In genomic region chr3:7876741-7877297, GRCh38 we compare ENCODE assay signal across 10 cellular contexts.
DNase-seq lines count a peak whose midpoint lies in the region; ATAC-seq, FAIRE-seq and TF ChIP-seq lines count a peak whose summit lies in the region.
"Had no signal": no experiment of that assay in that cellular context is flagged by ENCODE, and none has a peak within 500 bp of the region (broad histone marks: within the 10 kb centered on the region; RNA-seq: fewer than 3 reads in every experiment).

No MANE protein-coding gene starts in this region.

- intact Hi-C loops in endothelial cell of umbilical vein (cut with micrococcal nuclease): loop anchor here (1.0 to 10.0 kb wide), 14 partner anchors 143 to 1428 kb away; partner anchors contain the start of gene LMCD1

- H4K20me1 ChIP-seq in endothelial cell of umbilical vein (replicated peaks; ENCODE audit: control insufficient read depth, extremely low read depth, insufficient read depth, low read length): no peaks in the 10 kb centered on the region

- BruUV-seq in endothelial cell of umbilical vein (replicated peaks; lab: Mats Ljungman, UMichigan): no TSS peak

- CTCF ChIA-PET in endothelial cell of umbilical vein (lab: Charles Lee): interaction anchor here (0.5 to 1.7 kb wide), 3 partner anchors 76 to 1583 kb away, joined by 3 to 7 read pairs (median 3); no protein-coding TSS in a partner anchor

- TF ChIP-seq CTCF in endothelial cell of umbilical vein (IDR thresholded peaks at IDR 0.05; ENCODE audit: extremely low read depth in 1 of 2, insufficient read depth in 1 of 2, low read depth in 1 of 2, low read length in 2 of 2) (no peak), GM10266 (IDR thresholded peaks at IDR 0.05; ENCODE audit: control insufficient read depth, insufficient read depth, low read depth, missing control alignments) (no peak)

- peak; percentile 89 for FAIRE-seq in endothelial cell of umbilical vein (lab: Jason Lieb, UNC)
- FAIRE-seq: H54 had no signal

- no peaks in the 10 kb centered on the region for H3K36me3 ChIP-seq in endothelial cell of umbilical vein (ENCODE audit: control insufficient read depth in 2 of 2, extremely low read depth in 1 of 2, insufficient read depth in 2 of 2, low read length in 2 of 2)

- no peaks in the 10 kb centered on the region for H3K27me3 ChIP-seq in endothelial cell of umbilical vein (ENCODE audit: control insufficient read depth in 2 of 2, insufficient read depth in 2 of 2, low read length in 2 of 2)

- no peak overlapping the region for H2AFZ ChIP-seq in endothelial cell of umbilical vein (ENCODE audit: low read depth, low read length)

- DNase-seq in NAMALWA (ENCODE audit: low spot score) (peak; percentile 3), endothelial cell of umbilical vein (ENCODE audit: low read depth, low spot score) (peak; percentile 92), COR-L47 (lab: John Stamatoyannopoulos, UW) (no peak), GM10266 (ENCODE audit: extremely low spot score) (no peak), HK-2 (ENCODE audit: unreplicated experiment) (no peak)
- DNase-seq in activated CD8-positive, alpha-beta memory T cell treated with anti-CD3 and anti-CD28 coated beads for 24 hours: peak; percentile 60
- peak; percentile 8 to 41 (median 36) for DNase-seq in stimulated activated CD4-positive, alpha-beta T cell treated with anti-CD3 and anti-CD28 coated beads, TNF-alpha, amount 100 ng/mL, for 4 hours (ENCODE audit: low read depth in 3 of 3)

- peak overlapping the region; percentile 58 for H3K9ac ChIP-seq in endothelial cell of umbilical vein (replicated peaks; ENCODE audit: extremely low read depth, insufficient read depth, low read length)

- POLR2A ChIA-PET in endothelial cell of umbilical vein (lab: Charles Lee): no interaction called here

- H3K4me2 ChIP-seq in endothelial cell of umbilical vein (ENCODE audit: insufficient read depth, low read length): peak overlapping the region; percentile 48

- peaks cover 40% of the 10 kb centered on the region for H3K4me1 ChIP-seq in endothelial cell of umbilical vein (ENCODE audit: control insufficient read depth, extremely low read depth, insufficient read depth, low read length)

- no peaks in the 10 kb centered on the region for H3K9me1 ChIP-seq in endothelial cell of umbilical vein (replicated peaks; ENCODE audit: control insufficient read depth, extremely low read depth, insufficient read depth, low read length)

- peak; percentile 41 for TF ChIP-seq POLR2A in endothelial cell of umbilical vein (IDR thresholded peaks at IDR 0.05; ENCODE audit: low read depth, low read length)

- H3K4me3 ChIP-seq in endothelial cell of umbilical vein (replicated peaks in 1 of 3; ENCODE audit: insufficient read depth in 1 of 3, low read depth in 1 of 3, low read length in 3 of 3): peak overlapping the region in 1 of 3 experiments; percentile 1

- dilution Hi-C loops in endothelial cell of umbilical vein (cut with MboI; ENCODE audit: extremely low pct_ligation_motif_present, low sequenced_read_pairs): no loop called here

- H3K27ac ChIP-seq in endothelial cell of umbilical vein (ENCODE audit: insufficient read depth, low read depth, low read length): peak overlapping the region; percentile 76
- H3K27ac ChIP-seq: epithelial cell of prostate had no signal

- no peaks in the 10 kb centered on the region for H3K79me2 ChIP-seq in endothelial cell of umbilical vein (ENCODE audit: control insufficient read depth, insufficient read depth, low read length)

- no peaks in the 10 kb centered on the region for H3K9me3 ChIP-seq in endothelial cell of umbilical vein (replicated peaks; ENCODE audit: control insufficient read depth, insufficient read depth, low read length)

- no peak for ATAC-seq in HG02884 (IDR thresholded peaks at IDR 0.05; ENCODE audit: unreplicated experiment)

TF ChIP-seq in endothelial cell of umbilical vein, 7 proteins besides CTCF, POLR2A, EP300 and RAD21:
- no peak for TF ChIP-seq EZH2 (IDR thresholded peaks at IDR 0.05; ENCODE audit: borderline replicate concordance, low read depth, low read length, severe bottlenecking)
- TF ChIP-seq MYC (IDR thresholded peaks at IDR 0.05; ENCODE audit: low read depth, low read length): no peak
- TF ChIP-seq POLR2AphosphoS5 (IDR thresholded peaks at IDR 0.05; ENCODE audit: insufficient read depth, low read depth, low read length): peak; percentile 70
- peak; percentile 66 for TF ChIP-seq JUN (IDR thresholded peaks at IDR 0.05; ENCODE audit: borderline replicate concordance, insufficient read depth, insufficient read length, low read depth)
- TF ChIP-seq MAX (IDR thresholded peaks at IDR 0.05; ENCODE audit: insufficient read depth, insufficient read length): no peak
- peak; percentile 93 for TF ChIP-seq GATA2 (IDR thresholded peaks at IDR 0.05; ENCODE audit: insufficient read depth, insufficient read length, low read depth, low read length)
- peak; percentile 59 for TF ChIP-seq FOS (IDR thresholded peaks at IDR 0.05; ENCODE audit: borderline replicate concordance, insufficient read depth, low read length)
TF ChIP-seq in endothelial cell of umbilical vein: peak in this region for 4.

Comparison
In these comparisons a context has a peak if more than half of its experiments do, and no peak if none do; other contexts are left out.
1. DNase-seq: peak in NAMALWA (single experiment), activated CD8-positive, alpha-beta memory T cell treated with anti-CD3 and anti-CD28 coated beads for 24 hours (single experiment), endothelial cell of umbilical vein (single experiment) and stimulated activated CD4-positive, alpha-beta T cell treated with anti-CD3 and anti-CD28 coated beads, TNF-alpha, amount 100 ng/mL, for 4 hours (3 of 3); none in COR-L47 (single experiment), GM10266 (single experiment) and HK-2 (single experiment).